In the genomic region with DNA sequence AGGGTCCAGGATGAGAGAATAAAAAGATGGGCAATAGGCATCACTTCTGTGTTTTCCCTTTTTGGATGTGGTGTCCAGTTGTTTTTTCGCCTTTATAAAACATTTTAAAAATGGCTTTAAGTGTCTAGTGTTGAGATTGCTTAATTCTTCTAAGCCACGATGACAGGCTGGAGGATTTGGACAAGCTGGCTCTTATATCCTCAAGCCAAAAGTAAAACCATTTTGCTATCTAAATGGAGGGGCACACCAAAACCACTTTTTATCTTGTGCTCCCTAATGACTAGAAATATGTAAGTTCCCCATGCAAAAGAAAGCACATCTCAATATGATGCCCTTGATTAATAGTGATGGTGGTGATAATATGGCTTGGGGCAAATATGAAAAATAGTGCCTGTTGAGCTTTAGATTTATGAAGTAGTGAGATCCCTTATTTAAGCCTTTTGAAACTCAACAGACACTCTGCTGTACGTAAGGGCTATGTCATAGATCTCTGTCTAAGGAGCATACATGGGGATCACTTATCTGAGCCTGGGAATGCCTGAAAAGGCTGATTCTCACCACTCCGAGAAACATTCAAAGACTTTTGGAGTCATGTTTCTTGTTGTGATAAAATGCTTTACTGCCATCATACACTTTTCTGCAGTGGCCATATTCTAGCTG, we compare ENCODE assay signal across 16 cellular contexts.
"Had no signal": no experiment of that assay in that cellular context is flagged by ENCODE, and none has a peak within 500 bp of the region (broad histone marks: within the 10 kb centered on the region; RNA-seq: fewer than 3 reads in every experiment).

No MANE protein-coding gene starts in this region.

- H3K9me3 ChIP-seq: colonic mucosa, esophagus squamous epithelium, gastroesophageal sphincter, pancreas, testis, vagina had no signal

- ATAC-seq: activated CD8-positive, alpha-beta T cell treated with anti-CD3 and anti-CD28 coated beads, Interleukin-2, amount 10 ng/mL, durations not matched to agents 7 days and 5 days; gastroesophageal sphincter; pancreas; stimulated activated naive CD8-positive, alpha-beta T cell treated with anti-CD3 and anti-CD28 coated beads, Interleukin-15, amount 100 ng/mL, for 72 hours had no signal

- DNase-seq: activated CD4-positive, alpha-beta T cell treated with anti-CD3 and anti-CD28 coated beads for 48 hours; activated CD8-positive, alpha-beta memory T cell treated with anti-CD3 and anti-CD28 coated beads, Interleukin-2, amount 50 U/mL, for 48 hours; activated CD8-positive, alpha-beta T cell treated with anti-CD3 and anti-CD28 coated beads, Interleukin-2, amount 10 ng/mL, durations not matched to agents 7 days and 5 days; activated naive CD4-positive, alpha-beta T cell treated with anti-CD3 and anti-CD28 coated beads for 36 hours; caudate nucleus; colonic mucosa; esophagus squamous epithelium; hypothalamus; pancreas; stimulated activated CD4-positive, alpha-beta T cell treated with anti-CD3 and anti-CD28 coated beads, Interleukin-4, amount 100 ng/mL, for 4 hours; stimulated activated naive CD8-positive, alpha-beta T cell treated with anti-CD3 and anti-CD28 coated beads, Interleukin-15, amount 100 ng/mL, for 72 hours; T-helper 9 cell; testis had no signal

- H3K36me3 ChIP-seq: colonic mucosa, esophagus squamous epithelium, gastroesophageal sphincter, pancreas, vagina had no signal

- H3K4me1 ChIP-seq: colonic mucosa, pancreas had no signal

- H3K27ac ChIP-seq: colonic mucosa, pancreas, testis, vagina, VCaP had no signal

- H3K4me3 ChIP-seq: colonic mucosa, esophagus squamous epithelium, gastroesophageal sphincter, pancreas, testis, vagina had no signal

- H3K27me3 ChIP-seq: colonic mucosa, gastroesophageal sphincter, pancreas, testis, vagina had no signal
